Comparison of ENCODE assay signal across 8 cellular contexts in the genomic region with DNA sequence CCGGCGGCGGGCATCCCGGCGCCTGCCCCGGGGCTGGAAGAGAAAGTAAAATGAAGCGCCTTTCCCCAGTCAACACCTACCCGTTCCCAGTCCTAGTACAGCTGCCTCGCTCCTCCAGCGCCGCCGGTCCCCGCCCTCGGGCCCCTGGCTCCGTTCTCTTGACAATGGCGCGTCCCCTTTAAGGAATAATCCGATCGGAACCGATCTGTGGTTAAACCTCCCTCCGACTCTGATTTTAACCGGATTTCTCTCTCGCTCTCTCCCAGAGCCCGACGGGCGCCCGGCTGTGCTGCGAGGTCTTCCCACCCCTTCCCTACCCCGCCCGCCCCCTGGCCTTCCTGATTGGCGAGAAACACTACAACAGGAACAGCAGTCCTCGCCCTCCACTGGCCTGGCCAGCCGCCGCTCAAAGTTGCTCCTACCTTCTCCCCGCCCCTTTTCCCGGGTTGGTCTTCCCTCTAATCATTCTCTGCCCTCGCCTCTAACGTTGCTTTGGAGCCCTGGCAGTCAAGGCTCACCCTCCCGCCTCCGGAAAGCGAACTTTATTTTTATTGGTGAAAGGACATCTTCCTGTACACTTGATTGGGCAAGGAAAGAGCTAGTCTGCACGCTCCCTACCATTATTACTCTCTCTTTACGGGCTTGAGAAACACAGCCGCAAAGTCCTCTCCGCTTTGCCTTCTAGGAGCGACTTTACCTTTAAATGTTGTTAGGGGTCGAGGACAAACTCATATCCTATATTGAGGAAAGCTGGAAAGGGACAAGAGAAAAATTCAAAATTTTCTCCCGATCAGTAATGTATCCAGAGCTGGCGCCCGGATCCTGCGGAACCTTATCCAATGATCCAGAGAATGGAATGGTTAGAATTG. TPM values are rescaled to one million over a fixed set of nuclear protein-coding genes. Genes with fewer than 3 reads are reported as not detected.
DNase-seq lines count a peak whose midpoint lies in the region; ATAC-seq, FAIRE-seq and TF ChIP-seq lines count a peak whose summit lies in the region.

A gene (minus strand): TSS at position 282 of the 869 bp plus-strand sequence. CDS start 145,869 bp downstream, outside the sequence.

- under 1% methylated on average over 51 of the region's 51 CpGs for WGBS in right cardiac atrium

- H3K9me3 ChIP-seq in astrocyte (ENCODE audit: insufficient read depth, low read depth, low read length) (no peaks in the 10 kb centered on the region), right cardiac atrium (ENCODE audit: control insufficient read depth, low read length) (no peaks in the 10 kb centered on the region), vagina (no peaks in the 10 kb centered on the region)

- peak within 1 kb of the TSS; percentile 93 for H3K4me2 ChIP-seq in astrocyte (ENCODE audit: low read length)

- H3K36me3 Mint-ChIP-seq in astrocyte (ENCODE audit: low read depth, unreplicated experiment), result no peaks in the 10 kb centered on the region

- peak; percentile 87 for FAIRE-seq in astrocyte (lab: Jason Lieb, UNC)

- no peaks in the 10 kb centered on the region for H3K36me3 ChIP-seq in astrocyte (ENCODE audit: insufficient read depth, low read length)
- no peaks in the 10 kb centered on the region for H3K36me3 ChIP-seq in vagina

- H3K27ac ChIP-seq in astrocyte (ENCODE audit: low read depth, low read length) (peak within 1 kb of the TSS; percentile 94), right cardiac atrium (ENCODE audit: low read length) (peak within 1 kb of the TSS; percentile 94), vagina (peak within 1 kb of the TSS; percentile 99)

- intact Hi-C loops in right cardiac atrium (cut with DNase I) (loop anchor here in 2 of 4 donors (5.0 to 10.0 kb wide), 4 partner anchors 52 to 195 kb away; a partner anchor contains a TSS), vagina (cut with DNase I) (no loop called here)

- H3K27ac Mint-ChIP-seq in astrocyte (ENCODE audit: unreplicated experiment), result peak within 1 kb of the TSS; percentile 97

- H4K20me1 ChIP-seq in astrocyte (ENCODE audit: insufficient read depth, low read length), result peaks cover 36% of the 10 kb centered on the region

- peaks cover 42% of the 10 kb centered on the region for H3K79me2 ChIP-seq in astrocyte (ENCODE audit: insufficient read depth, low read length)

- peak within 1 kb of the TSS; percentile 98 for H3K4me3 Mint-ChIP-seq in astrocyte (ENCODE audit: unreplicated experiment)

- TF ChIP-seq POLR2A in GM18505 (IDR thresholded peaks at IDR 0.05; ENCODE audit: borderline replicate concordance, extremely low read depth, insufficient read depth, insufficient read length), result peak; percentile 84
- peak in 1 of 2 donors; percentile 71 for TF ChIP-seq POLR2A in vagina (IDR thresholded peaks at IDR 0.05)

- H3K27me3 ChIP-seq in astrocyte (ENCODE audit: insufficient read depth, low read length), result no peaks in the 10 kb centered on the region
- no peaks in the 10 kb centered on the region for H3K27me3 ChIP-seq in right cardiac atrium (ENCODE audit: control insufficient read depth, insufficient read depth)
- H3K27me3 ChIP-seq in vagina, result no peaks in the 10 kb centered on the region

- no peaks in the 10 kb centered on the region for H3K9me3 Mint-ChIP-seq in astrocyte (ENCODE audit: unreplicated experiment)

- no peaks in the 10 kb centered on the region for H3K27me3 Mint-ChIP-seq in astrocyte (ENCODE audit: low read depth, unreplicated experiment)

- peak within 1 kb of the TSS; percentile 97 for H3K9ac ChIP-seq in astrocyte (ENCODE audit: low read length)

- peak within 1 kb of the TSS; percentile 73 for H2AFZ ChIP-seq in astrocyte (ENCODE audit: low read depth, low read length)

- ATAC-seq in GM18505 (IDR thresholded peaks at IDR 0.05; ENCODE audit: unreplicated experiment), result peak; percentile 83
- ATAC-seq in HG02973 (IDR thresholded peaks at IDR 0.05; ENCODE audit: unreplicated experiment), result peak; percentile 86
- peak; percentile 98 for ATAC-seq in right cardiac atrium

- H3K4me3 ChIP-seq in astrocyte (ENCODE audit: insufficient read depth, low read depth, low read length), result peak within 1 kb of the TSS; percentile 94
- peak within 1 kb of the TSS; percentile 96 for H3K4me3 ChIP-seq in right cardiac atrium (ENCODE audit: low read length)
- peak within 1 kb of the TSS; percentile 84 to 98 for H3K4me3 ChIP-seq in vagina

- TF ChIP-seq CTCF in astrocyte (IDR thresholded peaks at IDR 0.05; ENCODE audit: insufficient read depth, low read depth, low read length) (no peak), vagina (IDR thresholded peaks at IDR 0.05) (no peak)

- H3K4me1 Mint-ChIP-seq in astrocyte (ENCODE audit: low read depth, unreplicated experiment), result peaks cover 23% of the 10 kb centered on the region

- H3K4me1 ChIP-seq in astrocyte (ENCODE audit: insufficient read depth, low read length) (peaks cover 14% of the 10 kb centered on the region), right cardiac atrium (ENCODE audit: control insufficient read depth, insufficient read depth, low read length) (no peaks in the 10 kb centered on the region), vagina (peaks cover 44% of the 10 kb centered on the region)

- DNase-seq in NCI-H2029 (lab: John Stamatoyannopoulos, UW) (peak; percentile 99), T-helper 22 cell (ENCODE audit: low read depth) (peak; percentile 99), astrocyte (ENCODE audit: low read depth) (peak; percentile 98), right cardiac atrium (peak; percentile 99 to 100 (median 99)), pulmonary artery endothelial cell (ENCODE audit: low read depth, low spot score) (peak; percentile 98), vagina (ENCODE audit: extremely low spot score in 2 of 2) (peak; percentile 99 to 100)

RNA-seq across cellular contexts. Expression of the gene that starts here (rescaled TPM):
- total RNA-seq in astrocyte (70.0 and 72.0 TPM in 2 replicates), right cardiac atrium (10 to 100 TPM; 40.3 to 50.7 (median 43.9) TPM), pulmonary artery endothelial cell (90.3 and 137 TPM in 2 replicates), vagina (51.8 TPM)
- 13.5 TPM for polyA plus RNA-seq in right cardiac atrium

Comparison
In these comparisons a context has a peak if more than half of its experiments do, and no peak if none do; other contexts are left out.
1. Peak in every context shown above with its lines: DNase-seq, ATAC-seq, H3K4me3 ChIP-seq and H3K27ac ChIP-seq.